In the genomic region with DNA sequence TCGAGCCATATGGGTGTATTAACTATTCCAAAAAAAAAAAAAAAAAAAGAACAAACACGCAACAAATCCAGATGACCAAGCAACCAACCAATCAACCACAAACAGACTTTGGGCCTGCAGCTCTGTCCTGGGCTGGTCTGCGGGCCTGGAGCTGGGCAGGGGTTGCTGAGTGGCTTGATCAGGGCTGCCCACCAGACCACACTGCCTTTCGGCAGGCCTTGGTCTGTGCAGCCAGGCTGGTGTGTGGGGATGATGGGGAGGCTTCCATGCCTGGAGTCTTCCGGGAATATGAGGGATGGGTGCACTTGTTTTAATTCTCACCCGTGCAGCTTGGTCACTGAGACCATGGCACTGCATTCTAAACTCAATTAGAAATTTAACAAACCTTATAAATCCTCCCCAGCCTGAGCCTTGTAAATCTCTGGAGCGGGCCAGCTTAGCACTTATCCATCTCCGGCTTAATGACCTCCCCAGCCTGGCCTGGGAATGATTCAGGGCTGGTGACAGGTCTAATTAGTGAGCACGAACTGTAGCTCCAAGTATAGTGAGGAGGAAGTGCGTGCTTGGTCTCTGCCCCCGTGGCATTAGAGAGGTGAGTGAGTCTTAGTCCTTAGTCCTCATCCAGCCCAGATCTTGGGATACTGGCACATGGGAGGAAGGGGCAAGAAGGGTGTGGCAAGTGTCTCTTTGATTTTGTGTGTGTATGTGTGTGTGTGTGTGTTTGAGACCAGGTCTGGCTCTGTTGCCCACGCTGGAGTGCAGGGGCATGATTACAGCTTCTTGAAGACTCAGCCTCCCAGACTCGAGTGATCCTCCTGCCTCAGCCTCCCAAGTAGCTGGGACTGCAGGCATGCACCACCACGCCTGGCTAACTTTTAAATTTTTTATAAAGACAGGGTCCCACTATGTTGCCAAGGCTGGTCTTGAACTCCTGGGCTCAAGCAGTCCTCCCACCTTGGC, we compare ENCODE assay signal across 23 cellular contexts.
"Had no signal": no experiment of that assay in that cellular context is flagged by ENCODE, and none has a peak within 500 bp of the region (broad histone marks: within the 10 kb centered on the region; RNA-seq: fewer than 3 reads in every experiment).

No MANE protein-coding gene starts in this region.

- H3K4me1 ChIP-seq: foreskin keratinocyte, left ventricle myocardium inferior, prostate gland had no signal

- H3K9me3 ChIP-seq: left ventricle myocardium inferior, mucosa of descending colon, prostate gland had no signal

- H3K9me3 Mint-ChIP-seq: activated CD8-positive, alpha-beta T cell treated with anti-CD3 and anti-CD28 coated beads for 36 hours; activated naive CD4-positive, alpha-beta T cell treated with anti-CD3 and anti-CD28 coated beads, Interleukin-2, amount 50 U/mL, for 72 hours; memory B cell; naive B cell; neural crest cell; T-cell had no signal

- H3K4me3 Mint-ChIP-seq: activated CD8-positive, alpha-beta T cell treated with anti-CD3 and anti-CD28 coated beads for 36 hours; memory B cell; naive B cell; neural crest cell; T-cell had no signal

- DNase-seq: activated CD4-positive, alpha-beta T cell treated with anti-CD3 and anti-CD28 coated beads for 48 hours; activated CD4-positive, CD25-positive, alpha-beta regulatory T cell; activated CD8-positive, alpha-beta memory T cell treated with anti-CD3 and anti-CD28 coated beads, Interleukin-2, amount 50 U/mL, for 4 hours; activated CD8-positive, alpha-beta T cell treated with anti-CD3 and anti-CD28 coated beads for 36 hours; activated gamma-delta T cell; activated T-cell treated with anti-CD3 and anti-CD28 coated beads, Interleukin-2, amount 50 U/mL, for 48 hours; amniotic stem cell; kidney; left ventricle myocardium inferior; mucosa of descending colon; naive B cell; right cardiac atrium; stimulated activated CD4-positive, alpha-beta T cell treated with anti-CD3 and anti-CD28 coated beads, Interleukin-15, amount 100 ng/mL, for 24 hours; stimulated activated CD4-positive, alpha-beta T cell treated with anti-CD3 and anti-CD28 coated beads, Interleukin-2, amount 100 ng/mL, for 48 hours; T-cell had no signal

- ATAC-seq: activated CD8-positive, alpha-beta T cell treated with anti-CD3 and anti-CD28 coated beads for 36 hours; activated naive CD4-positive, alpha-beta T cell treated with anti-CD3 and anti-CD28 coated beads, Interleukin-2, amount 50 U/mL, for 72 hours; foreskin keratinocyte; mucosa of descending colon; right cardiac atrium; T-cell had no signal

- H3K36me3 Mint-ChIP-seq: activated naive CD4-positive, alpha-beta T cell treated with anti-CD3 and anti-CD28 coated beads, Interleukin-2, amount 50 U/mL, for 72 hours; memory B cell; naive B cell; T-cell had no signal

- H3K4me3 ChIP-seq: cardiac muscle cell, left ventricle myocardium inferior, mucosa of descending colon, prostate gland, skin epidermis had no signal

- H3K27ac Mint-ChIP-seq: activated CD8-positive, alpha-beta T cell treated with anti-CD3 and anti-CD28 coated beads for 36 hours; activated naive CD4-positive, alpha-beta T cell treated with anti-CD3 and anti-CD28 coated beads, Interleukin-2, amount 50 U/mL, for 72 hours; memory B cell; T-cell had no signal

- H3K27ac ChIP-seq: cardiac muscle cell, epithelial cell of prostate, foreskin keratinocyte, left ventricle myocardium inferior, prostate gland, skin epidermis had no signal

- H3K36me3 ChIP-seq: cardiac muscle cell, left ventricle myocardium inferior, prostate gland had no signal

- H3K4me1 Mint-ChIP-seq: neural crest cell had no signal
